31 cellular contexts compared by ENCODE assay signal in genomic region chr3:68403741-68404140, GRCh38.
"Had no signal": no experiment of that assay in that cellular context is flagged by ENCODE, and none has a peak within 500 bp of the region (broad histone marks: within the 10 kb centered on the region; RNA-seq: fewer than 3 reads in every experiment).

No MANE protein-coding gene starts in this region.

- H3K9me3 ChIP-seq: Peyer's patch had no signal

- H3K27ac ChIP-seq: brain microvascular endothelial cell, Peyer's patch had no signal

- ATAC-seq: activated CD8-positive, alpha-beta T cell treated with anti-CD3 and anti-CD28 coated beads for 36 hours; activated T-cell treated with anti-CD3 and anti-CD28 coated beads, Interleukin-2, amount 50 U/mL, for 72 hours; activated T-helper 17 cell treated with anti-CD3 and anti-CD28 coated beads, Interleukin-2, amount 50 U/mL, for 72 hours; K562; PC-3 had no signal

- H3K4me1 ChIP-seq: Peyer's patch had no signal

- H3K4me3 ChIP-seq: K562, Peyer's patch had no signal

- H3K36me3 ChIP-seq: brain microvascular endothelial cell, Peyer's patch had no signal

- H3K27me3 ChIP-seq: brain microvascular endothelial cell, Peyer's patch had no signal

- DNase-seq: activated CD4-positive, alpha-beta T cell treated with anti-CD3 and anti-CD28 coated beads, Interleukin-2, amount 10 ng/mL, durations not matched to agents 24 days and 14 days; activated CD4-positive, alpha-beta T cell treated with anti-CD3 and anti-CD28 coated beads, Interleukin-2, amount 50 U/mL, for 4 hours; activated CD8-positive, alpha-beta T cell treated with anti-CD3 and anti-CD28 coated beads for 36 hours; activated effector memory CD4-positive, alpha-beta T cell treated with anti-CD3 and anti-CD28 coated beads, Interleukin-2, amount 50 U/mL, for 16 hours; activated naive CD4-positive, alpha-beta T cell; activated naive CD4-positive, alpha-beta T cell treated with anti-CD3 and anti-CD28 coated beads, Interleukin-2, amount 50 U/mL, for 16 hours; activated naive CD8-positive, alpha-beta T cell treated with anti-CD3 and anti-CD28 coated beads for 36 hours; activated T-cell treated with anti-CD3 and anti-CD28 coated beads, Interleukin-2, amount 50 U/mL, for 1 hour; activated T-cell treated with anti-CD3 and anti-CD28 coated beads, Interleukin-2, amount 50 U/mL, for 72 hours; amniotic stem cell; aorta; brain microvascular endothelial cell; NCI-H1105; NCI-H1417 treated with DMSO at 0.1 percent for 48 hours; NCI-H187 treated with DMSO at 0.1 percent for 48 hours; NCI-H2081; NCI-H2171 treated with DMSO at 0.1 percent for 48 hours; NCI-H2227 treated with DMSO at 0.1 percent for 48 hours; NCI-H446; NCI-H510A treated with DMSO at 0.1 percent for 48 hours; NCI-H526 treated with DMSO at 0.1 percent for 48 hours; NCI-H774; PC-3; Peyer's patch; RPMI8226; SHP77 treated with DMSO at 0.1 percent for 48 hours; SW 1271; T-helper 1 cell; T1000 had no signal
